In genomic region chr13:105670179-105671015, GRCh38 we compare ENCODE assay signal across 18 cellular contexts.
A peak's percentile ranks its signal among the peaks of the same experiment; 100 is the strongest.
DNase-seq lines count a peak whose midpoint lies in the region; ATAC-seq, FAIRE-seq and TF ChIP-seq lines count a peak whose summit lies in the region.
"Had no signal": no experiment of that assay in that cellular context is flagged by ENCODE, and none has a peak within 500 bp of the region (broad histone marks: within the 10 kb centered on the region; RNA-seq: fewer than 3 reads in every experiment).

No MANE protein-coding gene starts in this region.

- no peak overlapping the region for H3K9ac ChIP-seq in HepG2 (ENCODE audit: insufficient read depth, low read depth, low read length)

- TF ChIP-seq CTCF in right lobe of liver (IDR thresholded peaks at IDR 0.05) (no peak), HepG2 (CRISPR knock-in tag; IDR thresholded peaks at IDR 0.05) (no peak)

- TF ChIP-seq POLR2A in right lobe of liver (IDR thresholded peaks at IDR 0.05) = no peak
- no peak for TF ChIP-seq POLR2A in HepG2 (IDR thresholded peaks at IDR 0.05; ENCODE audit: insufficient read depth in 1 of 2, low read depth in 2 of 2, low read length in 2 of 2)

- 53% methylated on average over 3 of the region's 3 CpGs for WGBS in right lobe of liver (ENCODE audit: insufficient coverage, low coverage, low lambda C conversion rate, missing lambda C conversion rate)
- WGBS in HepG2 (ENCODE audit: low lambda C conversion rate) = 2% methylated on average over 3 of the region's 3 CpGs

- no peaks in the 10 kb centered on the region for H3K27me3 ChIP-seq in right lobe of liver
- no peaks in the 10 kb centered on the region for H3K27me3 ChIP-seq in HepG2 (ENCODE audit: control insufficient read depth in 1 of 2, insufficient read depth in 2 of 2, low read length in 2 of 2)

- no peaks in the 10 kb centered on the region for H3K79me2 ChIP-seq in HepG2 (ENCODE audit: insufficient read depth, low read length)

- CTCF ChIA-PET in HepG2 (lab: Yijun Ruan, JAX; ENCODE audit: low intra/inter-chr PET ratio, low total read pairs) = no interaction called here

- H3K9me3 ChIP-seq in right lobe of liver = no peaks in the 10 kb centered on the region
- peaks cover 63% of the 10 kb centered on the region for H3K9me3 ChIP-seq in HepG2 (ENCODE audit: low read length)

- H3K27ac ChIP-seq in right lobe of liver (no peak overlapping the region), HepG2 (ENCODE audit: extremely low read length, insufficient read depth, low read length) (no peak overlapping the region)
- H3K27ac ChIP-seq: PC-9 had no signal

- in situ Hi-C loops in HepG2 (cut with HindIII; ENCODE audit: extremely low pct_ligation_motif_present, low pct_unique_long_range_greater_than_20kb) = no loop called here

- no peaks in the 10 kb centered on the region for H3K4me1 ChIP-seq in right lobe of liver
- no peaks in the 10 kb centered on the region for H3K4me1 ChIP-seq in HepG2 (ENCODE audit: insufficient read depth, low read length)

- no peak for DNase-seq in right lobe of liver
- no peak for DNase-seq in HepG2 (ENCODE audit: low spot score)
- no peak for DNase-seq in left colon
- no peak for DNase-seq in NCI-H146 treated with DMSO at 0.1 percent for 48 hours (lab: John Stamatoyannopoulos, UW; ENCODE audit: unreplicated experiment)
- DNase-seq in COR-L47 (lab: John Stamatoyannopoulos, UW) = no peak
- DNase-seq: 8988T, C1 segment of cervical spinal cord, GF-D8, HCEC 1CT, NCI-H146, NCI-H2107, PC-9 had no signal

- no peak for TF ChIP-seq EP300 in HepG2 (IDR thresholded peaks at IDR 0.05; ENCODE audit: low read depth in 2 of 2, low read length in 2 of 2)
- TF ChIP-seq EP300 in HepG2 (CRISPR knock-in tag; IDR thresholded peaks at IDR 0.05; ENCODE audit: borderline replicate concordance) = no peak

- no peak overlapping the region for H2AFZ ChIP-seq in HepG2 (ENCODE audit: low read length)
- H2AFZ ChIP-seq: PC-9 had no signal

- no peak for TF ChIP-seq RAD21 in HepG2 (CRISPR knock-in tag; IDR thresholded peaks at IDR 0.05)

- no TSS peak for BruUV-seq in HepG2 (replicated peaks; lab: Mats Ljungman, UMichigan)

- H3K4me3 ChIP-seq in right lobe of liver = no peak overlapping the region
- no peak overlapping the region for H3K4me3 ChIP-seq in HepG2 (replicated peaks in 1 of 3; ENCODE audit: insufficient read depth in 1 of 3, low read depth in 2 of 3, low read length in 3 of 3)
- H3K4me3 ChIP-seq: K562, PC-9 had no signal

- POLR2A ChIA-PET in HepG2 (lab: Yijun Ruan, JAX) = no interaction called here

- H3K36me3 ChIP-seq in right lobe of liver (no peaks in the 10 kb centered on the region), HepG2 (replicated peaks in 1 of 2; ENCODE audit: control insufficient read depth in 1 of 2, insufficient read depth in 2 of 2, low read length in 2 of 2) (no peaks in the 10 kb centered on the region)

- ATAC-seq in right lobe of liver (peak in 3 of 4 donors; percentile 39 to 67 (median 59)), HepG2 (no peak), left colon (peak; percentile 86), HG02885 (IDR thresholded peaks at IDR 0.05; ENCODE audit: poor library complexity, unreplicated experiment) (no peak), GM19395 (IDR thresholded peaks at IDR 0.05; ENCODE audit: unreplicated experiment) (no peak)
- ATAC-seq: K562, SK-N-SH treated with all-trans-retinoic acid at 6 μM for 48 hours had no signal

- intact Hi-C loops in right lobe of liver (cut with DNase I) (no loop called here), HepG2 (cut with micrococcal nuclease; ENCODE audit: unreplicated experiment) (no loop called here), left colon (cut with DNase I, micrococcal nuclease) (no loop called here)

- no peaks in the 10 kb centered on the region for H4K20me1 ChIP-seq in HepG2 (ENCODE audit: insufficient read depth, low read length)

- no peak for FAIRE-seq in HepG2 (lab: Jason Lieb, UNC)
- FAIRE-seq in colon (lab: Jason Lieb, UNC) = peak; percentile 14
- FAIRE-seq: HTR-8/SVneo, K562 had no signal

- no peak overlapping the region for H3K4me2 ChIP-seq in HepG2 (ENCODE audit: low read depth, low read length)
- H3K4me2 ChIP-seq: PC-9 had no signal

TF ChIP-seq in HepG2, 621 proteins besides CTCF, POLR2A, EP300 and RAD21:
- TF ChIP-seq ZNF691 (CRISPR knock-in tag; IDR thresholded peaks at IDR 0.05; ENCODE audit: borderline replicate concordance, low read depth) (no peak), ZNF841 (CRISPR knock-in tag; IDR thresholded peaks at IDR 0.05; ENCODE audit: borderline replicate concordance) (no peak), PRDM15 (CRISPR knock-in tag; IDR thresholded peaks at IDR 0.05) (no peak), ZNF530 (CRISPR knock-in tag; IDR thresholded peaks at IDR 0.05; ENCODE audit: low read depth) (no peak), ZNF776 (CRISPR knock-in tag; IDR thresholded peaks at IDR 0.05) (no peak), ZNF564 (CRISPR knock-in tag; IDR thresholded peaks at IDR 0.05) (no peak), POLR2AphosphoS5 (IDR thresholded peaks at IDR 0.05; ENCODE audit: low read depth, low read length) (no peak)

Comparison
In these comparisons a context has a peak if more than half of its experiments do, and no peak if none do; other contexts are left out.
1. ATAC-seq: peak in right lobe of liver (3 of 4) and left colon (single experiment); none in HepG2 (single experiment), HG02885 (single experiment) and GM19395 (single experiment).